In genomic region chr2:64212346-64212745, GRCh38 we compare ENCODE assay signal across 8 cellular contexts.
DNase-seq lines count a peak whose midpoint lies in the region; ATAC-seq and TF ChIP-seq lines count a peak whose summit lies in the region.

No MANE protein-coding gene starts in this region.

- H3K4me3 ChIP-seq in upper lobe of right lung = no peak overlapping the region

- peak overlapping the region; percentile 24 for H3K4me3 Mint-ChIP-seq in T-helper 2 cell treated with Interferon-gamma antibody and Interleukin-4, amounts not matched to agents 5 μg/mL and 100 μg/mL, for 36 hours

- H3K27me3 ChIP-seq in upper lobe of right lung = no peaks in the 10 kb centered on the region

- DNase-seq in left cardiac atrium (no peak), cardiac septum (ENCODE audit: low spot score) (no peak), glomerular visceral epithelial cell (ENCODE audit: extremely low spot score) (peak; percentile 76), upper lobe of right lung (no peak), HuH-7 (ENCODE audit: low spot score) (no peak)
- no peak for DNase-seq in T-helper 2 cell treated with Interferon-gamma antibody and Interleukin-4, amounts not matched to agents 5 μg/mL and 100 μg/mL, for 36 hours (ENCODE audit: low spot score)

- H3K9me3 ChIP-seq in upper lobe of right lung = no peaks in the 10 kb centered on the region

- peak overlapping the region; percentile 91 for H3K27ac Mint-ChIP-seq in T-helper 2 cell treated with Interferon-gamma antibody and Interleukin-4, amounts not matched to agents 5 μg/mL and 100 μg/mL, for 36 hours

- TF ChIP-seq CTCF in upper lobe of right lung (IDR thresholded peaks at IDR 0.05) = no peak

- no peaks in the 10 kb centered on the region for H3K9me3 Mint-ChIP-seq in T-helper 2 cell treated with Interferon-gamma antibody and Interleukin-4, amounts not matched to agents 5 μg/mL and 100 μg/mL, for 36 hours

- H3K4me1 ChIP-seq in upper lobe of right lung = peaks cover 22% of the 10 kb centered on the region

- H3K36me3 ChIP-seq in upper lobe of right lung = no peaks in the 10 kb centered on the region

- ATAC-seq in left cardiac atrium (peak; percentile 41 to 69), upper lobe of right lung (peak; percentile 81), HG02840 (IDR thresholded peaks at IDR 0.05; ENCODE audit: low FRiP score, unreplicated experiment) (no peak), HG03520 (IDR thresholded peaks at IDR 0.05; ENCODE audit: unreplicated experiment) (no peak)

- intact Hi-C loops in left cardiac atrium (cut with DNase I) (no loop called here), cardiac septum (cut with DNase I) (loop anchor here (5.0 kb wide), 1 partner anchor 70 kb away; the partner anchor contains the start of gene PELI1), upper lobe of right lung (cut with DNase I) (no loop called here)

- peaks cover 43% of the 10 kb centered on the region for H3K4me1 Mint-ChIP-seq in T-helper 2 cell treated with Interferon-gamma antibody and Interleukin-4, amounts not matched to agents 5 μg/mL and 100 μg/mL, for 36 hours (ENCODE audit: low read depth)

- H3K27ac ChIP-seq in upper lobe of right lung = peak overlapping the region; percentile 61

- H3K27me3 Mint-ChIP-seq in T-helper 2 cell treated with Interferon-gamma antibody and Interleukin-4, amounts not matched to agents 5 μg/mL and 100 μg/mL, for 36 hours (ENCODE audit: low read depth) = no peaks in the 10 kb centered on the region

- peaks cover 5% of the 10 kb centered on the region for H3K36me3 Mint-ChIP-seq in T-helper 2 cell treated with Interferon-gamma antibody and Interleukin-4, amounts not matched to agents 5 μg/mL and 100 μg/mL, for 36 hours (ENCODE audit: low read depth)

Comparison
In these comparisons a context has a peak if more than half of its experiments do, and no peak if none do; other contexts are left out.
1. ATAC-seq: peak in left cardiac atrium (2 of 2) and upper lobe of right lung (single experiment); none in HG02840 (single experiment) and HG03520 (single experiment).